Comparison of ENCODE assay signal across 10 cellular contexts in the genomic region with DNA sequence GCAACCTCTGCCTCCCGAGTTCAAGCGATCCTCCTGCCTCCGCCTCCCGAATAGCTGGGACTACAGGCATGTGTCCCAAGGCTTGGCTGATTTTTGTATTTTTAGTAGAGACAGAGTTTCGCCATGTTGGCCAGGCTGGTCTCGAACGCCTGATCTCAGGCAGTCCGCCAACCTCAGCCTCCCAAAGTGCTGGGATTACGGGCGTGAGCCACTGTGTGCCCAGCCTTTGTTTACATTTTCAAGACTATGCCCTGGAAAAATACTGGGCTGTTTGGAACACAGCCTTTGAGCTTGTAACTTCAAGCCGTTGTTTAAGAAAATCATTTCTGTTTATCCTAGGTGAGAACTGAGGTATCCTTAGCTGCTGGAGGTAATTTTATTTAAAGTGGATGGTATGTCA. TPM values are rescaled to one million over a fixed set of nuclear protein-coding genes. Genes with fewer than 3 reads are reported as not detected.
DNase-seq lines count a peak whose midpoint lies in the region; ATAC-seq and TF ChIP-seq lines count a peak whose summit lies in the region.
"Had no signal": no experiment of that assay in that cellular context is flagged by ENCODE, and none has a peak within 500 bp of the region (broad histone marks: within the 10 kb centered on the region; RNA-seq: fewer than 3 reads in every experiment).

No MANE protein-coding gene starts in this region.

- H3K27ac Mint-ChIP-seq in T-cell: no peak overlapping the region
- peak overlapping the region; percentile 93 for H3K27ac Mint-ChIP-seq in progenitor cell of endocrine pancreas

- H4K20me1 ChIP-seq in DOHH2 (ENCODE audit: control insufficient read depth, insufficient read depth, low read depth, low read length): peaks cover 22% of the 10 kb centered on the region

- H3K79me2 ChIP-seq in DOHH2 (ENCODE audit: control insufficient read depth, low read length): peaks cover 73% of the 10 kb centered on the region

- POLR2A ChIA-PET in T-cell (lab: Charles Lee): interaction anchor here in 1 of 2 donors (0.5 to 2.0 kb wide), 5 partner anchors 12 to 1767 kb away, joined by 3 to 6 read pairs (median 4); no protein-coding TSS in a partner anchor

- peak overlapping the region in 2 of 3 donors; percentile 21 to 34 for H3K4me3 Mint-ChIP-seq in T-cell
- peak overlapping the region; percentile 85 for H3K4me3 Mint-ChIP-seq in progenitor cell of endocrine pancreas (ENCODE audit: low read depth)

- TF ChIP-seq CTCF in DOHH2 (IDR thresholded peaks at IDR 0.05; ENCODE audit: low read depth, low read length, poor library complexity, severe bottlenecking) (no peak), progenitor cell of endocrine pancreas (IDR thresholded peaks at IDR 0.05; ENCODE audit: unreplicated experiment) (no peak)

- H3K9me2 ChIP-seq in DOHH2 (replicated peaks; ENCODE audit: control insufficient read depth, low read length): no peaks in the 10 kb centered on the region

- ATAC-seq in T-cell (replicated peaks in 1 of 4): no peak
- no peak for ATAC-seq in HG02798 (IDR thresholded peaks at IDR 0.05; ENCODE audit: poor library complexity, unreplicated experiment)
- ATAC-seq: lower lobe of right lung had no signal

- no peak overlapping the region for H3K27ac ChIP-seq in DOHH2 (ENCODE audit: low read depth, low read length)
- H3K27ac ChIP-seq: lower lobe of right lung had no signal

- H3K36me3 Mint-ChIP-seq in T-cell (peaks cover 6% of the 10 kb centered on the region), progenitor cell of endocrine pancreas (ENCODE audit: insufficient read depth) (peaks cover 5% of the 10 kb centered on the region)

- no peaks in the 10 kb centered on the region for H3K27me3 Mint-ChIP-seq in T-cell
- H3K27me3 Mint-ChIP-seq in progenitor cell of endocrine pancreas: no peaks in the 10 kb centered on the region

- H3K4me1 Mint-ChIP-seq in T-cell (peaks cover 47 to 62% (median 55%) of the 10 kb centered on the region in 3 donors), progenitor cell of endocrine pancreas (ENCODE audit: low read depth) (peaks cover 35% of the 10 kb centered on the region)

- peaks cover 30% of the 10 kb centered on the region for H3K4me1 ChIP-seq in DOHH2 (ENCODE audit: control insufficient read depth, low read length)

- no peaks in the 10 kb centered on the region for H3K9me3 Mint-ChIP-seq in T-cell
- no peaks in the 10 kb centered on the region for H3K9me3 Mint-ChIP-seq in progenitor cell of endocrine pancreas (ENCODE audit: low read depth)

- H3K9me3 ChIP-seq in DOHH2 (ENCODE audit: control insufficient read depth, insufficient read depth, low read length): no peaks in the 10 kb centered on the region
- H3K9me3 ChIP-seq: lower lobe of right lung had no signal

- H3K36me3 ChIP-seq in DOHH2 (ENCODE audit: control insufficient read depth, low read length): peaks cover 49% of the 10 kb centered on the region

- CTCF ChIA-PET in T-cell (lab: Charles Lee): interaction anchor here in 1 of 2 donors (0.5 to 1.7 kb wide), 3 partner anchors 23 to 401 kb away, joined by 3 to 4 read pairs (median 3); a partner anchor contains a TSS

- H3K4me2 ChIP-seq in DOHH2 (ENCODE audit: low read length): peak overlapping the region; percentile 75

- peaks cover 2% of the 10 kb centered on the region; the same call in 1 of the 2 replicates for H3F3A ChIP-seq in DOHH2 (ENCODE audit: control insufficient read depth, insufficient read depth)

- DNase-seq in T-cell: no peak
- peak; percentile 42 for DNase-seq in fibroblast of peridontal ligament (ENCODE audit: extremely low read depth)
- DNase-seq in progenitor cell of endocrine pancreas (ENCODE audit: low spot score, unreplicated experiment): no peak
- DNase-seq in NOMO-1 treated with dmso at 0.1 percent for 144 hours (lab: John Stamatoyannopoulos, UW; ENCODE audit: unreplicated experiment): no peak
- no peak for DNase-seq in T-helper 2 cell
- no peak for DNase-seq in NCI-H1436 treated with DMSO at 0.1 percent for 48 hours (lab: John Stamatoyannopoulos, UW)
- DNase-seq: KG1, lower lobe of right lung had no signal

- no peaks in the 10 kb centered on the region for H3K27me3 ChIP-seq in DOHH2 (ENCODE audit: control insufficient read depth, low read length)

- H3K4me3 ChIP-seq in DOHH2 (ENCODE audit: low read length): no peak overlapping the region

RNA-seq across cellular contexts. Expression of a gene that starts 1.9 kb away (rescaled TPM):
- 10 to 100 TPM; 60.7 to 94.0 (median 86.8) TPM for total RNA-seq in T-cell
- total RNA-seq in progenitor cell of endocrine pancreas: 196 and 209 TPM in 2 replicates

RNA-seq across cellular contexts. Expression of a gene that starts 32.3 kb away (rescaled TPM):
- total RNA-seq in T-cell (1 to 10 TPM; 4.4 to 9.9 (median 9.3) TPM), progenitor cell of endocrine pancreas (20.7 and 22.8 TPM in 2 replicates)

RNA-seq across cellular contexts. Expression of a gene that starts 41.5 kb away (rescaled TPM):
- total RNA-seq in T-cell (1 to 10 TPM in 1 of 5 donors, under 1 TPM in 2, not detected in 2; 0.56 to 1.3 (median 0.89) TPM), progenitor cell of endocrine pancreas (not detected in 2 replicates)
